13 cellular contexts compared by ENCODE assay signal in the genomic region with DNA sequence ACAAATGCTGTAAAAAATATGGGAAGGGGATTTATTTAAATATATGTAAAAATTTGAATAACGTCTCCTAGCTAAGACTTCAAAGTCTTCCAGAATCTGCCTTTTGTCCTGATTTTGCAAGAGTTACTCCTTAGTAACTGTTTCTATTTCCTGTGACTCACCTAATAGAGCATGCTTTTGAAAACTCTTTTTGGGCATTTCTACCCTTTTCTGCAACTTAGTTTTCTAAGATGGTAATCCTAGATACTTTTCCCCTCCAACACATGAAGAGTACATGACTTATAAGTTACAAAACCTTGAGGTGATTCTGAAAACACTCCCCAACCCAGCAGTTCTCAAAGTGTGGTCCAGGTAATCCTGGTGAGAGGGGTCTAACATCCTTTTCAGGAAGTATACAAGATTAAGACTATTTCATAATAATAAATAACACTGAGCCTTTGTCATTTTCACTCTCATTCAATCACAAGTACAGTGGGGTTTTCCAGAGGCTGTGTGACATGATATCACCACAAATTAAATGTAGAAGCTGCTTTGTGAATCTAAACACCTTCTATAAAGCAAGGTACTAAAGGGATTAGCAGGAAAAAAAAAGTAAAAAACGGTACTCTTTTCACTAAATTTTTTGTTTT. TPM values are rescaled to one million over a fixed set of nuclear protein-coding genes. Genes with fewer than 3 reads are reported as not detected.
A peak's percentile ranks its signal among the peaks of the same experiment; 100 is the strongest.
DNase-seq lines count a peak whose midpoint lies in the region; ATAC-seq and TF ChIP-seq lines count a peak whose summit lies in the region.
"Had no signal": no experiment of that assay in that cellular context is flagged by ENCODE, and none has a peak within 500 bp of the region (broad histone marks: within the 10 kb centered on the region; RNA-seq: fewer than 3 reads in every experiment).

No MANE protein-coding gene starts in this region.

- peaks cover 6% of the 10 kb centered on the region for H3F3A ChIP-seq in PC-3 (ENCODE audit: low read length, unreplicated experiment)

- no peaks in the 10 kb centered on the region for H3K27me3 ChIP-seq in PC-3 (ENCODE audit: low read length)
- no peaks in the 10 kb centered on the region for H3K27me3 ChIP-seq in stomach
- H3K27me3 ChIP-seq: right atrium auricular region had no signal

- H3K27ac ChIP-seq in PC-3 (ENCODE audit: low read length), result peak overlapping the region; percentile 89
- no peak overlapping the region for H3K27ac ChIP-seq in stomach
- H3K27ac ChIP-seq: right atrium auricular region had no signal

- intact Hi-C loops in activated CD4-positive, alpha-beta T cell treated with anti-CD3 and anti-CD28 coated beads for 36 hours (cut with DNase I, micrococcal nuclease), result loop anchor here in 1 of 2 experiments (2.0 kb wide), 1 partner anchor 65 kb away; no protein-coding TSS in a partner anchor
- intact Hi-C loops in PC-3 (cut with micrococcal nuclease), result loop anchor here (2.0 kb wide), 1 partner anchor 31 kb away; the partner anchor contains the start of gene PPP4R3B
- intact Hi-C loops in stomach (cut with DNase I; ENCODE audit: low total_unique reads), result no loop called here

- no peak for TF ChIP-seq CTCF in PC-3 (conservative IDR thresholded peaks at IDR 0.05; ENCODE audit: low read depth, low read length)
- no peak for TF ChIP-seq CTCF in choroid plexus epithelial cell (conservative IDR thresholded peaks at IDR 0.05; ENCODE audit: low read depth, low read length)
- TF ChIP-seq CTCF in stomach (IDR thresholded peaks at IDR 0.05), result no peak

- peak overlapping the region; percentile 54 for H3K9ac ChIP-seq in PC-3 (ENCODE audit: low read length)

- peaks cover 39% of the 10 kb centered on the region for H3K79me2 ChIP-seq in PC-3 (ENCODE audit: low read length)

- H3K9me2 ChIP-seq in PC-3 (replicated peaks; ENCODE audit: low read length), result no peaks in the 10 kb centered on the region

- peak overlapping the region; percentile 79 for H3K27ac Mint-ChIP-seq in activated CD4-positive, alpha-beta T cell treated with anti-CD3 and anti-CD28 coated beads for 36 hours
- H3K27ac Mint-ChIP-seq: B cell had no signal

- H3K9me3 ChIP-seq in PC-3 (ENCODE audit: low read length), result no peaks in the 10 kb centered on the region
- no peaks in the 10 kb centered on the region for H3K9me3 ChIP-seq in stomach
- H3K9me3 ChIP-seq: right atrium auricular region had no signal

- H3K4me3 Mint-ChIP-seq in activated CD4-positive, alpha-beta T cell treated with anti-CD3 and anti-CD28 coated beads for 36 hours, result no peak overlapping the region
- H3K4me3 Mint-ChIP-seq: B cell had no signal

- BruUV-seq in PC-3 (replicated peaks; lab: Mats Ljungman, UMichigan), result no TSS peak

- no peak for DNase-seq in activated CD4-positive, alpha-beta T cell treated with anti-CD3 and anti-CD28 coated beads for 36 hours
- DNase-seq in activated CD4-positive, alpha-beta T cell treated with anti-CD3 and anti-CD28 coated beads, Interleukin-2, amount 50 U/mL, for 4 hours, result no peak
- DNase-seq in PC-3 (peak; percentile 47), choroid plexus epithelial cell (ENCODE audit: low read depth) (peak; percentile 79), pulmonary artery endothelial cell (ENCODE audit: low read depth, low spot score) (peak; percentile 2), stomach (no peak), NCI-H1105 treated with DMSO at 0.1 percent for 48 hours (lab: John Stamatoyannopoulos, UW) (no peak)
- DNase-seq: activated CD4-positive, alpha-beta T cell treated with anti-CD3 and anti-CD28 coated beads, Interleukin-2, amount 50 U/mL, for 48 hours; left colon had no signal

- no peak for TF ChIP-seq POLR2A in stomach (IDR thresholded peaks at IDR 0.05)

- CTCF ChIA-PET in activated CD4-positive, alpha-beta T cell treated with anti-CD3 and anti-CD28 coated beads for 36 hours (lab: Charles Lee), result interaction anchor here (0.7 to 1.1 kb wide), 3 partner anchors 9 to 1403 kb away, joined by 3 to 5 read pairs (median 3); no protein-coding TSS in a partner anchor
- CTCF ChIA-PET in PC-3 (lab: Charles Lee), result no interaction called here

- peaks cover 27% of the 10 kb centered on the region for H3K36me3 Mint-ChIP-seq in activated CD4-positive, alpha-beta T cell treated with anti-CD3 and anti-CD28 coated beads for 36 hours (ENCODE audit: low read depth)

- H3K4me1 ChIP-seq in PC-3 (ENCODE audit: insufficient read depth, low read length), result peaks cover 36% of the 10 kb centered on the region
- peaks cover 0 to 47% (median 13%) of the 10 kb centered on the region in 4 donors for H3K4me1 ChIP-seq in stomach

- 81 to 90% (median 85%) methylated on average over 2 of the region's 2 CpGs for WGBS in stomach, 5 donors

- peaks cover 30% of the 10 kb centered on the region for H3K4me1 Mint-ChIP-seq in activated CD4-positive, alpha-beta T cell treated with anti-CD3 and anti-CD28 coated beads for 36 hours

- no peaks in the 10 kb centered on the region for H3K9me3 Mint-ChIP-seq in activated CD4-positive, alpha-beta T cell treated with anti-CD3 and anti-CD28 coated beads for 36 hours (ENCODE audit: low read depth)

- H3K27me3 Mint-ChIP-seq in activated CD4-positive, alpha-beta T cell treated with anti-CD3 and anti-CD28 coated beads for 36 hours, result no peaks in the 10 kb centered on the region
- H3K27me3 Mint-ChIP-seq: B cell had no signal

- H3K4me3 ChIP-seq in PC-3 (ENCODE audit: low read length) (peak overlapping the region; percentile 41), choroid plexus epithelial cell (ENCODE audit: low read depth, low read length) (no peak overlapping the region), stomach (no peak overlapping the region)
- H3K4me3 ChIP-seq: right atrium auricular region had no signal

- peak; percentile 58 for ATAC-seq in activated CD4-positive, alpha-beta T cell treated with anti-CD3 and anti-CD28 coated beads for 36 hours
- ATAC-seq in PC-3 (peak; percentile 88), HG03378 (IDR thresholded peaks at IDR 0.05; ENCODE audit: unreplicated experiment) (no peak)
- ATAC-seq: left colon, Right ventricle myocardium inferior had no signal

- peak overlapping the region; percentile 52; the same call in 1 of the 2 replicates for H2AFZ ChIP-seq in PC-3 (ENCODE audit: low read length)

- H4K20me1 ChIP-seq in PC-3 (ENCODE audit: low read length), result no peaks in the 10 kb centered on the region

- H3K4me2 ChIP-seq in PC-3 (ENCODE audit: low read length), result peak overlapping the region; percentile 81

- POLR2A ChIA-PET in activated CD4-positive, alpha-beta T cell treated with anti-CD3 and anti-CD28 coated beads for 36 hours (lab: Charles Lee), result interaction anchor here (0.7 kb wide), 1 partner anchor 362 kb away, joined by 5 read pairs; no protein-coding TSS in a partner anchor
- POLR2A ChIA-PET in PC-3 (lab: Charles Lee; ENCODE audit: unreplicated experiment), result no interaction called here

- TF ChIP-seq EP300 in stomach (IDR thresholded peaks at IDR 0.05), result no peak

- peaks cover 27% of the 10 kb centered on the region for H3K36me3 ChIP-seq in PC-3 (ENCODE audit: low read depth, low read length)
- H3K36me3 ChIP-seq in stomach, result peaks cover 7 to 65% (median 60%) of the 10 kb centered on the region in 4 donors

RNA-seq across cellular contexts. Expression of gene PPP4R3B, which starts 31.9 kb away (rescaled TPM):
- 10 to 100 TPM; 67.5 to 74.1 TPM for total RNA-seq in activated CD4-positive, alpha-beta T cell treated with anti-CD3 and anti-CD28 coated beads for 36 hours
- total RNA-seq in PC-3 (2014; rRNA removed) (38.4 and 50.7 TPM in 2 replicates), pulmonary artery endothelial cell (46.6 and 65.8 TPM in 2 replicates), stomach (100 to 1,000 TPM in 1 of 5 donors, 10 to 100 TPM in 4; 31.5 to 110 (median 66.3) TPM)
- 10 to 100 TPM; 17.4 to 31.3 (median 25.0) TPM for polyA plus RNA-seq in stomach

Comparison
In these comparisons a context has a peak if more than half of its experiments do, and no peak if none do; other contexts are left out.
1. DNase-seq: peak in PC-3 (single experiment), choroid plexus epithelial cell (single experiment) and pulmonary artery endothelial cell (single experiment); none in activated CD4-positive, alpha-beta T cell treated with anti-CD3 and anti-CD28 coated beads for 36 hours (single experiment), activated CD4-positive, alpha-beta T cell treated with anti-CD3 and anti-CD28 coated beads, Interleukin-2, amount 50 U/mL, for 4 hours (0 of 2), stomach (single experiment) and NCI-H1105 treated with DMSO at 0.1 percent for 48 hours (single experiment).